20 cellular contexts compared by ENCODE assay signal in genomic region chr3:53224536-53224935, GRCh38. TPM values are rescaled to one million over a fixed set of nuclear protein-coding genes. Genes with fewer than 3 reads are reported as not detected.
DNase-seq lines count a peak whose midpoint lies in the region; ATAC-seq, FAIRE-seq and TF ChIP-seq lines count a peak whose summit lies in the region.
"Had no signal": no experiment of that assay in that cellular context is flagged by ENCODE, and none has a peak within 500 bp of the region (broad histone marks: within the 10 kb centered on the region; RNA-seq: fewer than 3 reads in every experiment).

No MANE protein-coding gene starts in this region.

- H3K4me1 Mint-ChIP-seq in glutamatergic neuron (ENCODE audit: low read depth, unreplicated experiment), result peaks cover 3% of the 10 kb centered on the region

- 80% methylated on average over 3 of the region's 5 CpGs for WGBS in K562 (ENCODE audit: insufficient coverage, low coverage, missing lambda C conversion rate)
- 83 to 89% methylated on average over 5 of the region's 5 CpGs for WGBS in upper lobe of left lung, 2 donors

- H3K4me1 ChIP-seq in HCT116 (ENCODE audit: control insufficient read depth in 1 of 2, insufficient read depth in 2 of 2, low read length in 2 of 2) (peaks cover 0 to 4% of the 10 kb centered on the region in 2 experiments; a peak in 1 of 4 replicates), K562 (replicated peaks in 1 of 2; ENCODE audit: control insufficient read depth in 2 of 2, insufficient read depth in 2 of 2, low read length in 2 of 2) (peaks cover 0 to 3% of the 10 kb centered on the region in 2 experiments; a peak in 1 of 5 replicates), upper lobe of left lung (no peaks in the 10 kb centered on the region)

- no peaks in the 10 kb centered on the region for H3K9me1 ChIP-seq in K562 (ENCODE audit: control insufficient read depth, insufficient read depth, low read length)

- RAD21 ChIA-PET in HCT116 (lab: Charles Lee; ENCODE audit: low non-redundant PET in 1 of 2, low total read pairs in 2 of 2, uncharacterized antibody in 2 of 2, unreplicated experiment in 2 of 2), result no interaction called here

- TF ChIP-seq RAD21 in HCT116 (IDR thresholded peaks at IDR 0.05; ENCODE audit: low read depth), result no peak
- TF ChIP-seq RAD21 in K562 (CRISPR knock-in tag; conservative IDR thresholded peaks at IDR 0.05 in 1 of 2, IDR thresholded peaks at IDR 0.05 in 1 of 2), result no peak

- TF ChIP-seq CTCF in AG04450 (IDR thresholded peaks at IDR 0.05; ENCODE audit: low read depth, low read length) (no peak), HCT116 (IDR thresholded peaks at IDR 0.05 in 2 of 3, conservative IDR thresholded peaks at IDR 0.05 in 1 of 3; ENCODE audit: borderline replicate concordance in 1 of 3, insufficient read depth in 1 of 3, low read depth in 2 of 3, low read length in 2 of 3) (no peak), K562 (IDR thresholded peaks at IDR 0.05 in 2 of 3, conservative IDR thresholded peaks at IDR 0.05 in 1 of 3; ENCODE audit: insufficient read depth in 2 of 3, low read depth in 1 of 3, low read length in 3 of 3) (no peak), glutamatergic neuron (IDR thresholded peaks at IDR 0.05; ENCODE audit: partially characterized antibody, unreplicated experiment) (no peak), upper lobe of left lung (IDR thresholded peaks at IDR 0.05) (no peak)

- H3K4me3 ChIP-seq in AG04450 (ENCODE audit: low read depth, low read length) (no peak overlapping the region), HCT116 (replicated peaks in 1 of 2; ENCODE audit: low read depth in 1 of 2, low read length in 2 of 2) (no peak overlapping the region), K562 (no peak overlapping the region), upper lobe of left lung (no peak overlapping the region)
- H3K4me3 ChIP-seq: MG63 had no signal

- H3K4me2 ChIP-seq in HCT116 (ENCODE audit: low read length), result no peak overlapping the region
- H3K4me2 ChIP-seq in K562 (ENCODE audit: insufficient read depth, low read length), result no peak overlapping the region

- no peak overlapping the region for H2AFZ ChIP-seq in HCT116 (ENCODE audit: low read depth, low read length, poor library complexity, severe bottlenecking)
- no peak overlapping the region for H2AFZ ChIP-seq in K562 (ENCODE audit: low read depth, low read length)

- H3K27me3 Mint-ChIP-seq in glutamatergic neuron (ENCODE audit: unreplicated experiment), result no peaks in the 10 kb centered on the region
- H3K27me3 Mint-ChIP-seq: B cell had no signal

- TF ChIP-seq EP300 in K562 (IDR thresholded peaks at IDR 0.05; ENCODE audit: low read length), result no peak
- TF ChIP-seq EP300 in upper lobe of left lung (IDR thresholded peaks at IDR 0.05), result no peak

- FAIRE-seq in K562 (lab: Jason Lieb, UNC), result no peak
- FAIRE-seq: D721Med had no signal

- no peak overlapping the region for H3K9ac ChIP-seq in HCT116 (ENCODE audit: low read length)
- no peak overlapping the region for H3K9ac ChIP-seq in K562 (ENCODE audit: insufficient read depth in 1 of 2, low read depth in 2 of 2, low read length in 2 of 2)

- no peak overlapping the region for H3K27ac Mint-ChIP-seq in glutamatergic neuron (ENCODE audit: unreplicated experiment)
- H3K27ac Mint-ChIP-seq: B cell; CD8-positive, alpha-beta T cell had no signal

- DNase-seq in AG04450 (ENCODE audit: low read depth, low spot score) (no peak), HCT116 (ENCODE audit: low read depth, low spot score) (no peak), K562 (ENCODE audit: extremely low read depth in 1 of 4, low spot score in 3 of 4) (no peak), posterior vena cava (ENCODE audit: low spot score) (peak; percentile 58), glutamatergic neuron (no peak), upper lobe of left lung (no peak)
- DNase-seq: ACHN; CD8-positive, alpha-beta T cell; DMS79 treated with DMSO at 0.1 percent for 48 hours; HCEC 1CT; Karpas-422; MG63; NCI-H1092; NCI-H2081 treated with DMSO at 0.1 percent for 48 hours; NCI-H510A; NCI-H774 had no signal

- POLR2A ChIA-PET in AG04450 (lab: Yijun Ruan, JAX) (no interaction called here), HCT116 (lab: Charles Lee) (no interaction called here), K562 (lab: Yijun Ruan, JAX) (interaction anchor here (0.6 kb wide), 1 partner anchor 12 kb away, joined by 3 read pairs; no protein-coding TSS in a partner anchor)

- H3K79me2 ChIP-seq in HCT116 (ENCODE audit: insufficient read depth, low read length), result peaks cover 4% of the 10 kb centered on the region; the same call in 1 of the 2 replicates
- no peaks in the 10 kb centered on the region for H3K79me2 ChIP-seq in K562 (ENCODE audit: control insufficient read depth, insufficient read depth, low read length)

- H3K36me3 ChIP-seq in HCT116 (ENCODE audit: control insufficient read depth in 1 of 2, insufficient read depth in 2 of 2, low read length in 2 of 2) (peaks cover 24 to 67% of the 10 kb centered on the region in 2 experiments; a peak in 3 of 4 replicates), K562 (ENCODE audit: control insufficient read depth, insufficient read depth, low read length) (peaks cover 66% of the 10 kb centered on the region), upper lobe of left lung (peaks cover 48 to 70% (median 66%) of the 10 kb centered on the region in 4 donors)

- H3K4me3 Mint-ChIP-seq in glutamatergic neuron (ENCODE audit: unreplicated experiment), result no peak overlapping the region
- H3K4me3 Mint-ChIP-seq: B cell; CD8-positive, alpha-beta T cell had no signal

- no peak for ATAC-seq in HCT116
- ATAC-seq in K562, result no peak
- no peak for ATAC-seq in GM21786 (IDR thresholded peaks at IDR 0.05; ENCODE audit: unreplicated experiment)
- ATAC-seq in HG02759 (IDR thresholded peaks at IDR 0.05; ENCODE audit: unreplicated experiment), result no peak
- ATAC-seq in upper lobe of left lung (ENCODE audit: low FRiP score in 2 of 2), result no peak
- ATAC-seq: CD8-positive, alpha-beta T cell had no signal

- intact Hi-C loops in HCT116 (cut with micrococcal nuclease) (loop anchor here (5.0 kb wide), 1 partner anchor 488 kb away; no protein-coding TSS in a partner anchor), K562 (cut with micrococcal nuclease) (loop anchor here (10.0 kb wide), 1 partner anchor 50 kb away; no protein-coding TSS in a partner anchor), posterior vena cava (cut with DNase I) (no loop called here)

- H3K27ac ChIP-seq in AG04450 (ENCODE audit: low read depth, low read length) (peak overlapping the region; percentile 31), HCT116 (ENCODE audit: low read depth, low read length) (peak overlapping the region; percentile 3; the same call in 1 of the 2 replicates), K562 (ENCODE audit: extremely low read depth, low read depth, low read length) (no peak overlapping the region), upper lobe of left lung (no peak overlapping the region)

- in situ Hi-C loops in K562 (cut with MboI), result no loop called here

- CTCF ChIA-PET in AG04450 (lab: Charles Lee) (no interaction called here), HCT116 (lab: Charles Lee) (no interaction called here), K562 (lab: Yijun Ruan, JAX; ENCODE audit: low intra/inter-chr PET ratio) (no interaction called here)

- no peaks in the 10 kb centered on the region for H3K9me2 ChIP-seq in HCT116 (ENCODE audit: insufficient read depth)

- H3K36me3 Mint-ChIP-seq in glutamatergic neuron (ENCODE audit: unreplicated experiment), result no peaks in the 10 kb centered on the region

- BruUV-seq in HCT116 (replicated peaks; lab: Mats Ljungman, UMichigan), result no TSS peak
- no TSS peak for BruUV-seq in K562 (replicated peaks; lab: Mats Ljungman, UMichigan)

- no peaks in the 10 kb centered on the region for H4K20me1 ChIP-seq in HCT116 (ENCODE audit: insufficient read depth)
- peaks cover 8% of the 10 kb centered on the region for H4K20me1 ChIP-seq in K562 (replicated peaks; ENCODE audit: control insufficient read depth, insufficient read depth, low read length)

- TF ChIP-seq POLR2A in HCT116 (IDR thresholded peaks at IDR 0.05; ENCODE audit: borderline replicate concordance, extremely low read depth, insufficient read depth, insufficient read length) (no peak), K562 (conservative IDR thresholded peaks at IDR 0.05) (0 out of 2 replicates have a peak, but pooled peaks have one; percentile 12), upper lobe of left lung (IDR thresholded peaks at IDR 0.05) (no peak)

- H3K9me3 Mint-ChIP-seq in glutamatergic neuron (ENCODE audit: unreplicated experiment), result peaks cover 5% of the 10 kb centered on the region
- H3K9me3 Mint-ChIP-seq: CD8-positive, alpha-beta T cell had no signal

- H3K9me3 ChIP-seq in AG04450 (ENCODE audit: control insufficient read depth, insufficient read depth, low read length), result no peaks in the 10 kb centered on the region
- no peaks in the 10 kb centered on the region for H3K9me3 ChIP-seq in HCT116 (ENCODE audit: control insufficient read depth in 1 of 2, insufficient read depth in 1 of 2, low read depth in 1 of 2, low read length in 2 of 2)
- H3K9me3 ChIP-seq in K562 (replicated peaks; ENCODE audit: control insufficient read depth, insufficient read depth, low read depth, low read length), result no peaks in the 10 kb centered on the region
- no peaks in the 10 kb centered on the region for H3K9me3 ChIP-seq in upper lobe of left lung
- H3K9me3 ChIP-seq: MG63 had no signal

- no peaks in the 10 kb centered on the region for H3K27me3 ChIP-seq in AG04450 (ENCODE audit: control insufficient read depth, insufficient read depth, low read length)
- no peaks in the 10 kb centered on the region for H3K27me3 ChIP-seq in HCT116 (ENCODE audit: insufficient read depth, low read length)
- H3K27me3 ChIP-seq in K562 (ENCODE audit: control insufficient read depth in 2 of 2, insufficient read depth in 2 of 2, low read length in 2 of 2), result no peaks in the 10 kb centered on the region
- H3K27me3 ChIP-seq in upper lobe of left lung, result no peaks in the 10 kb centered on the region
- H3K27me3 ChIP-seq: MG63 had no signal

RNA-seq across cellular contexts. Expression of gene TKT, which starts 31.3 kb away (rescaled TPM):
- 220 and 319 TPM in 2 replicates for polyA plus RNA-seq in AG04450 (2011; rRNA removed)
- polyA minus RNA-seq in AG04450 (2011; rRNA and poly(A)+ RNA removed), result 238 and 315 TPM in 2 replicates
- 634 TPM for total RNA-seq in HCT116 (2021; ENCODE audit: unreplicated experiment)
- 697 and 731 TPM in 2 replicates for polyA plus RNA-seq in HCT116 (2012)
- total RNA-seq in K562 (2011; cell fraction: chromatin; rRNA removed; ENCODE audit: low replicate concordance), result 73.0 and 172 TPM in 2 replicates
- 134 and 158 TPM in 2 replicates for total RNA-seq in K562 (2011; cell fraction: nucleolus; rRNA removed)
- 104 and 119 TPM in 2 replicates for total RNA-seq in K562 (2011; cell fraction: nucleoplasm; rRNA removed)
- 288 and 355 TPM in 2 replicates for total RNA-seq in K562 (2014; rRNA removed)
- total RNA-seq in K562 (2014; rRNA removed; fragmentation: Illumina TruSeq; extraction: Trizol), result 88.1 and 108 TPM in 2 replicates
- total RNA-seq in K562 (2015; rRNA removed; fragmentation: Illumina TruSeq; extraction: Trizol), result 187 and 191 TPM in 2 replicates
- total RNA-seq in K562 (2021), result 401 and 410 TPM in 2 replicates
- 70.1 and 173 TPM in 2 replicates for polyA plus RNA-seq in K562 (2011; rRNA removed)
- 89.6 and 124 TPM in 2 replicates for polyA plus RNA-seq in K562 (2011; cell fraction: cytosol; rRNA removed)
- 101 and 154 TPM in 2 replicates for polyA plus RNA-seq in K562 (2011; cell fraction: nucleus; rRNA removed)
- 282 and 441 TPM in 2 replicates for polyA plus RNA-seq in K562 (2012)
- polyA plus RNA-seq in K562 (2014; fragmentation: Illumina TruSeq; extraction: Trizol), result 250 and 316 TPM in 2 replicates
- 100 to 1,000 TPM in 1 of 2 experiments, 10 to 100 TPM in 1; 58.1 to 107 TPM for polyA plus RNA-seq in K562 (2014; fragmentation: Nextera tagmentation; extraction: Ambion mirVana)
- polyA plus RNA-seq in K562 (2014; rRNA removed), result 226 and 263 TPM in 2 replicates
- 52.4 and 66.2 TPM in 2 replicates for polyA minus RNA-seq in K562 (2011; rRNA and poly(A)+ RNA removed)
- polyA minus RNA-seq in K562 (2011; cell fraction: cytosol; rRNA and poly(A)+ RNA removed), result 125 and 206 TPM in 2 replicates
- polyA minus RNA-seq in K562 (2011; cell fraction: nucleus; rRNA and poly(A)+ RNA removed), result 45.1 and 56.1 TPM in 2 replicates
- 100 to 1,000 TPM; 123 to 125 TPM for total RNA-seq in posterior vena cava
- 265 TPM for total RNA-seq in glutamatergic neuron (ENCODE audit: unreplicated experiment)
- total RNA-seq in upper lobe of left lung, result 100 to 1,000 TPM; 402 to 605 (median 482) TPM

Comparison
In these comparisons a context has a peak if more than half of its experiments do, and no peak if none do; other contexts are left out.
1. H3K27ac ChIP-seq: peak in AG04450 (single experiment) and HCT116 (single experiment); none in K562 (single experiment) and upper lobe of left lung (0 of 4).
2. intact Hi-C loops: an anchor here in HCT116 (5.0 kb wide) and K562 (10.0 kb wide); none called in posterior vena cava.